Comparison of ENCODE assay signal across 8 cellular contexts in the genomic region with DNA sequence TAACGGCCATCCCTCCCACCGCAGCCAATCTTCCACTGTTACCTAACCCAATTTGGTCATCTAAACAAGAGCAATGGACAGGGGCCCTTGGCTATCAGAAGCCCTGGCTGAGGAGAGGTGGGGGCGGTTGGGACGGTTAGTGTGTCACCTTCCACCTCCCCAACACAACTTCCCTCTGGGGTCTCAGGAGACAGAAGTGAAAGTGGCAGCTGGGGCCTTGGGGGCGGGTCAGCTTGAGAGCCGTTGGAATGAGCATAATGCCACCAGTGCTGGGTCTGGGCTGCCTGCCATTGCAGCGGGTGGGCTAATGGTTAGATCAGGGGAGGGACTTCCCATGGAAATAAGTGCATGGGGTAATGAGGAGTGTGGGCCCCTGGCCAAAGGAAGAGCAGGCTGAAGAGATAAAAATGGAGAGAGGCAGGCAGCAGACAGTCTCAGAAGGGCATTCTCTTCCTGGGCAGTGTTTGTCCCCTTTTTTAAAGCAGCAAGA.
A peak's percentile ranks its signal among the peaks of the same experiment; 100 is the strongest.
DNase-seq lines count a peak whose midpoint lies in the region; ATAC-seq lines count a peak whose summit lies in the region.

No MANE protein-coding gene starts in this region.

- no peaks in the 10 kb centered on the region for H3K9me3 Mint-ChIP-seq in activated naive CD8-positive, alpha-beta T cell treated with anti-CD3 and anti-CD28 coated beads, Interleukin-2, amount 50 U/mL, for 24 hours

- H3K27ac Mint-ChIP-seq in activated naive CD8-positive, alpha-beta T cell treated with anti-CD3 and anti-CD28 coated beads, Interleukin-2, amount 50 U/mL, for 24 hours, result peak overlapping the region; percentile 82

- peaks cover 100% of the 10 kb centered on the region for H3K4me1 Mint-ChIP-seq in activated naive CD8-positive, alpha-beta T cell treated with anti-CD3 and anti-CD28 coated beads, Interleukin-2, amount 50 U/mL, for 24 hours

- H3K27me3 ChIP-seq in BLaER1 (no peaks in the 10 kb centered on the region), mucosa of stomach (ENCODE audit: control insufficient read depth, insufficient read depth, low read length) (no peaks in the 10 kb centered on the region), HAP-1 (ENCODE audit: low read depth) (no peaks in the 10 kb centered on the region)

- peaks cover 55% of the 10 kb centered on the region for H4K20me1 ChIP-seq in BLaER1

- in situ Hi-C loops in HAP-1 (cut with MboI; ENCODE audit: low sequenced_read_pairs), result no loop called here

- peak overlapping the region; percentile 100 for H3K9ac ChIP-seq in BLaER1
- peak overlapping the region; percentile 2 for H3K9ac ChIP-seq in mucosa of stomach (ENCODE audit: low read length)

- DNase-seq in activated naive CD8-positive, alpha-beta T cell treated with anti-CD3 and anti-CD28 coated beads, Interleukin-2, amount 50 U/mL, for 24 hours, result peak; percentile 40
- no peak for DNase-seq in HAP-1 (ENCODE audit: low spot score in 2 of 2)

- H3K4me2 ChIP-seq in BLaER1, result peak overlapping the region; percentile 98

- H3K4me3 ChIP-seq in BLaER1, result peak overlapping the region; percentile 100
- no peak overlapping the region for H3K4me3 ChIP-seq in mucosa of stomach (ENCODE audit: low read length)
- no peak overlapping the region for H3K4me3 ChIP-seq in HAP-1

- H3K36me3 Mint-ChIP-seq in activated naive CD8-positive, alpha-beta T cell treated with anti-CD3 and anti-CD28 coated beads, Interleukin-2, amount 50 U/mL, for 24 hours (ENCODE audit: low read depth), result peaks cover 13% of the 10 kb centered on the region

- peak overlapping the region; percentile 37 for H3K4me3 Mint-ChIP-seq in activated naive CD8-positive, alpha-beta T cell treated with anti-CD3 and anti-CD28 coated beads, Interleukin-2, amount 50 U/mL, for 24 hours

- ATAC-seq in HG03432 (IDR thresholded peaks at IDR 0.05; ENCODE audit: unreplicated experiment), result peak; percentile 20
- no peak for ATAC-seq in activated naive CD8-positive, alpha-beta T cell treated with anti-CD3 and anti-CD28 coated beads, Interleukin-2, amount 50 U/mL, for 24 hours
- no peak for ATAC-seq in HG02588 (IDR thresholded peaks at IDR 0.05; ENCODE audit: unreplicated experiment)
- ATAC-seq in GM18502 (IDR thresholded peaks at IDR 0.05; ENCODE audit: poor library complexity, unreplicated experiment), result no peak
- ATAC-seq in HG03460 (IDR thresholded peaks at IDR 0.05; ENCODE audit: unreplicated experiment), result no peak

- H3K9me3 ChIP-seq in BLaER1 (no peaks in the 10 kb centered on the region), mucosa of stomach (ENCODE audit: control insufficient read depth, low read length) (no peaks in the 10 kb centered on the region), HAP-1 (no peaks in the 10 kb centered on the region)

- H3K27ac ChIP-seq in BLaER1, result peak overlapping the region; percentile 100

- H3K27me3 Mint-ChIP-seq in activated naive CD8-positive, alpha-beta T cell treated with anti-CD3 and anti-CD28 coated beads, Interleukin-2, amount 50 U/mL, for 24 hours, result no peaks in the 10 kb centered on the region

- H3K4me1 ChIP-seq in BLaER1 (peaks cover 96% of the 10 kb centered on the region), mucosa of stomach (ENCODE audit: control insufficient read depth, insufficient read depth, low read length) (peaks cover 99% of the 10 kb centered on the region), HAP-1 (no peaks in the 10 kb centered on the region)

- H3K36me3 ChIP-seq in BLaER1 (peaks cover 48% of the 10 kb centered on the region), mucosa of stomach (ENCODE audit: control insufficient read depth, insufficient read depth, low read length) (peaks cover 9% of the 10 kb centered on the region), HAP-1 (replicated peaks) (no peaks in the 10 kb centered on the region)
